ENCODE assay signal across 8 cellular contexts in the genomic region with DNA sequence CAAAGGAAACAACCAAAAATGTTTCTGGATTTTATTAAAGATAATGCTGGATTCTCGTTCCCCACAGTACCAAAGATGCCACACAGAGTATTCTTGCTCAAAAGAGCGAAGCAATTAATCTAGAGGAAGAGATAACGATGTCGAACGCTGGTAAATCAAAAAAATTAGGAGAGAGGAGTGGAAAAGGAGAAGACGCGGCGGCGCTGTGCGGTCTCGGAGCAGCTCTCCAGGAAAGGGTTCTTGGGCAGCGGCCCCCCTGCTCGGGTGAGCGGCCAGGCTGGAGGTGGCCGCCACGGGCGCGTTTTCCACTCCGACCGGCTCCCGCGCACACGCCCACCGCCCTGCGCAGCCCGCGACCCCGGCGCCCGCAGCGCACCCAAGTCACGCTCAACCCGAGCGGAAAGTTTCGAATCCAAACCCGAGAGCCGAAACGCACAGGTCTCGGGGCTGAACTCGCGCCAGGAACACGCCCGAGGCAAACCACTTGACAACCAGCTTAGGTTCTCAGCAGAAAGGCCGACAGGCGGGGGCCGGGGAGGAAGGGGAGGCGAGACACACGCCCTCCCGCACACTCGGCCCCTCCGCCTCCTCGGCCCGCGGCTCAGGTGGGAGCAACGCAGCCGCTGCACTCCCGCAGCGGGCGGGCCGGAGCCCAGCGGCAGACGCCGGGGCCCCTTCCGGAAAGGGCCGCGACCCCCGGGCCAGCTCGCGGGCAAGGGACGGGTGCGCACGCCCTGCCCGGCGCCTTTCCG. TPM values are rescaled to one million over a fixed set of nuclear protein-coding genes. Genes with fewer than 3 reads are reported as not detected.
DNase-seq lines count a peak whose midpoint lies in the region; ATAC-seq, FAIRE-seq and TF ChIP-seq lines count a peak whose summit lies in the region.

No MANE protein-coding gene starts in this region.

- in situ Hi-C loops in SK-MEL-5 (cut with HindIII; ENCODE audit: low pct_unique_long_range_greater_than_20kb, low sequenced_read_pairs) = no loop called here

- peaks cover 0 to 6% (median 5%) of the 10 kb centered on the region in 3 donors for H3K4me1 ChIP-seq in pancreas
- peaks cover 3 to 11% (median 8%) of the 10 kb centered on the region in 4 donors for H3K4me1 ChIP-seq in upper lobe of left lung

- peaks cover 2% of the 10 kb centered on the region for H3K36me3 Mint-ChIP-seq in activated naive CD8-positive, alpha-beta T cell

- intact Hi-C loops in Right ventricle myocardium superior (cut with DNase I) = no loop called here
- intact Hi-C loops in pancreas (cut with DNase I) = no loop called here

- H3K27me3 Mint-ChIP-seq in activated naive CD8-positive, alpha-beta T cell = no peaks in the 10 kb centered on the region

- no peaks in the 10 kb centered on the region for H3K9me3 ChIP-seq in pancreas
- no peaks in the 10 kb centered on the region for H3K9me3 ChIP-seq in upper lobe of left lung

- TF ChIP-seq POLR2A in upper lobe of left lung (IDR thresholded peaks at IDR 0.05) = peak in 2 of 4 donors; percentile 6 to 22

- H3K4me3 ChIP-seq in pancreas (peak overlapping the region; percentile 85 to 98 (median 92)), upper lobe of left lung (peak overlapping the region; percentile 84 to 99 (median 96))

- DNase-seq in D341Med (ENCODE audit: low spot score) (peak; percentile 85), HT1080 (ENCODE audit: low read depth) (peak; percentile 43), SK-MEL-5 (ENCODE audit: low read depth, low spot score) (peak; percentile 83), Right ventricle myocardium superior (peak; percentile 75), pancreas (peak; percentile 50 to 87 (median 66)), upper lobe of left lung (peak; percentile 81 to 89)

- no peaks in the 10 kb centered on the region for H3K9me3 Mint-ChIP-seq in activated naive CD8-positive, alpha-beta T cell (ENCODE audit: low read depth)

- no peak for FAIRE-seq in pancreas (lab: Jason Lieb, UNC)

- H3K4me1 Mint-ChIP-seq in activated naive CD8-positive, alpha-beta T cell (ENCODE audit: low read depth) = peaks cover 40% of the 10 kb centered on the region

- H3K36me3 ChIP-seq in pancreas (no peaks in the 10 kb centered on the region), upper lobe of left lung (no peaks in the 10 kb centered on the region)

- no peak for TF ChIP-seq EP300 in upper lobe of left lung (IDR thresholded peaks at IDR 0.05)

- ATAC-seq in GM21367 (IDR thresholded peaks at IDR 0.05; ENCODE audit: unreplicated experiment) = peak; percentile 30
- ATAC-seq in Right ventricle myocardium superior (ENCODE audit: poor library complexity) = peak; percentile 67
- peak; percentile 39 to 80 (median 64) for ATAC-seq in pancreas
- ATAC-seq in upper lobe of left lung (ENCODE audit: low FRiP score in 2 of 2) = peak; percentile 75 to 78

- H3K27me3 ChIP-seq in pancreas (no peaks in the 10 kb centered on the region), upper lobe of left lung (no peaks in the 10 kb centered on the region)

- peak overlapping the region; percentile 85 for H3K27ac Mint-ChIP-seq in activated naive CD8-positive, alpha-beta T cell

- H3K27ac ChIP-seq in pancreas (peak overlapping the region in 2 of 4 donors; percentile 21 to 26), upper lobe of left lung (peak overlapping the region; percentile 59 to 92 (median 72))

- H3K4me3 Mint-ChIP-seq in activated naive CD8-positive, alpha-beta T cell = peak overlapping the region; percentile 96

- WGBS in pancreas, 2 donors = 0% methylated on average over 57 to 75 of the region's 75 CpGs
- WGBS in upper lobe of left lung, 2 donors = 1% methylated on average over 16 to 45 of the region's 75 CpGs

- TF ChIP-seq CTCF in pancreas (IDR thresholded peaks at IDR 0.05) (no peak), upper lobe of left lung (IDR thresholded peaks at IDR 0.05) (no peak)

RNA-seq across cellular contexts. Expression of a gene that starts 0.9 kb away (rescaled TPM):
- 28.2 and 32.0 TPM in 2 replicates for total RNA-seq in HT1080 (2014; rRNA removed; shearing (Covaris generic))
- 31.4 and 36.8 TPM in 2 replicates for polyA plus RNA-seq in HT1080 (2015; cell fraction: cytosol; rRNA removed)
- 35.1 and 35.8 TPM in 2 replicates for polyA plus RNA-seq in HT1080 (2015; cell fraction: nucleus; rRNA removed)
- 59.8 and 67.1 TPM in 2 replicates for total RNA-seq in SK-MEL-5 (2014; rRNA removed; shearing (Covaris generic))
- polyA plus RNA-seq in SK-MEL-5 (2015; cell fraction: cytosol; rRNA removed) = 62.3 and 65.2 TPM in 2 replicates
- polyA plus RNA-seq in SK-MEL-5 (2015; cell fraction: nucleus; rRNA removed) = 54.9 and 65.6 TPM in 2 replicates
- total RNA-seq in Right ventricle myocardium superior (28.8 TPM), pancreas (10 to 100 TPM; 14.7 to 27.4 (median 17.2) TPM), upper lobe of left lung (10 to 100 TPM; 29.6 to 55.6 (median 45.6) TPM)
- 10 to 100 TPM in 1 of 2 donors, 1 to 10 TPM in 1; 6.5 to 12.2 TPM for polyA plus RNA-seq in pancreas
